ENCODE assay signal across 8 cellular contexts in the genomic region with DNA sequence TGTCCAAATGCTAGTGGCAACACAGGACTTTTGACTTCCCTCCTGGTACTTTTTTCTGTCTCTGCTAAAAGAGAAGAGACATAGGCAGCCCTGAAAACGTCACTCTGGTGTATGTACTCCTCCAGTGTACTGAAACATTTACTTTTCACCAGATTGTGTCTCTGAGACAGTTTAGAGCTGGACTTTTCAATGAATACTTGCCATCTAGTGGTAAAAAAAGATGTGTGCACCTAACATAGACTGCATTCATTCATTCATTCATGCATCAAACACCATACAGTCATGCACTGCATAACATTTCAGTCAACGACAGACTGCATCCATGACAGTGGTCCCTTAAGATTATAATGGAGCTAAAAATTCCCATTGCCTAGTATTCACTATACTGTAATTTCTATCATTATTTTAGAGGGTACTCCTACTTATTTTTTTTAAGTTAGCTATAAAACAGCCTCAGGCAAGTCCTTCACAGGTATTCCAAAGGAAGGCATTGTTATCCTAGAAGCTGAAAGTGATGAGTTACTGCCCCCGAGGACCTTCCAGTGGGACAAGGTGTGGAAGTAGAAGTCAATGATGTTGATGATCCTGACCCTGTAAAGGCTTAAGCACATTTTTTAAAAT.
DNase-seq lines count a peak whose midpoint lies in the region; ATAC-seq and TF ChIP-seq lines count a peak whose summit lies in the region.

No MANE protein-coding gene starts in this region.

- H3K9me3 Mint-ChIP-seq in CD4-positive, alpha-beta memory T cell = peaks cover 0 to 9% (median 6%) of the 10 kb centered on the region in 8 donors

- H3K27me3 ChIP-seq in CD4-positive, alpha-beta memory T cell (ENCODE audit: insufficient read depth, low read length) = no peaks in the 10 kb centered on the region

- H3K4me3 Mint-ChIP-seq in CD4-positive, alpha-beta memory T cell = no peak overlapping the region

- no peak overlapping the region for H3K4me3 ChIP-seq in CD4-positive, alpha-beta memory T cell (ENCODE audit: low read length in 2 of 2)
- H3K4me3 ChIP-seq in coronary artery = no peak overlapping the region
- H3K4me3 ChIP-seq in mucosa of descending colon = no peak overlapping the region

- H3K36me3 Mint-ChIP-seq in CD4-positive, alpha-beta memory T cell = peaks cover 2 to 4% of the 10 kb centered on the region in 2 donors

- no peaks in the 10 kb centered on the region for H3K4me1 ChIP-seq in CD4-positive, alpha-beta memory T cell (ENCODE audit: insufficient read depth, low read length)
- no peaks in the 10 kb centered on the region for H3K4me1 ChIP-seq in mucosa of descending colon (ENCODE audit: low read depth)

- peak overlapping the region in 1 of 7 donors; percentile 10 for H3K27ac Mint-ChIP-seq in CD4-positive, alpha-beta memory T cell

- H3K27ac ChIP-seq in CD4-positive, alpha-beta memory T cell (ENCODE audit: low read depth, low read length) = no peak overlapping the region
- H3K27ac ChIP-seq in coronary artery = no peak overlapping the region

- H3K4me1 Mint-ChIP-seq in CD4-positive, alpha-beta memory T cell = peaks cover 0 to 4% (median 1%) of the 10 kb centered on the region in 4 donors

- no peaks in the 10 kb centered on the region for H3K27me3 Mint-ChIP-seq in CD4-positive, alpha-beta memory T cell

- CTCF ChIA-PET in CD4-positive, alpha-beta memory T cell (lab: Charles Lee; ENCODE audit: partially characterized antibody) = interaction anchor here (0.6 to 7.7 kb wide), 42 partner anchors 8 to 759 kb away, joined by 3 to 140 read pairs (median 4); partner anchors contain the start of gene SPON1

- peaks cover 0 to under 1% of the 10 kb centered on the region in 2 donors for H3K9me3 ChIP-seq in CD4-positive, alpha-beta memory T cell (ENCODE audit: control insufficient read depth in 1 of 2, low read length in 2 of 2)
- peaks cover 6% of the 10 kb centered on the region for H3K9me3 ChIP-seq in mucosa of descending colon

- intact Hi-C loops in CD4-positive, alpha-beta memory T cell (cut with micrococcal nuclease) = loop anchor here (1.0 to 2.0 kb wide), 5 partner anchors 100 to 376 kb away; no protein-coding TSS in a partner anchor
- intact Hi-C loops in mucosa of descending colon (cut with DNase I, micrococcal nuclease) = loop anchor here (5.0 to 10.0 kb wide), 2 partner anchors 191 to 194 kb away; no protein-coding TSS in a partner anchor

- H3K36me3 ChIP-seq in CD4-positive, alpha-beta memory T cell (ENCODE audit: insufficient read depth, low read length) = no peaks in the 10 kb centered on the region
- no peaks in the 10 kb centered on the region for H3K36me3 ChIP-seq in mucosa of descending colon (ENCODE audit: low read depth)

- peak in 4 of 5 donors; percentile 39 to 51 (median 42) for DNase-seq in CD4-positive, alpha-beta memory T cell
- DNase-seq in NCI-H526 treated with DMSO at 0.1 percent for 48 hours (lab: John Stamatoyannopoulos, UW) (peak; percentile 7), coronary artery (ENCODE audit: low spot score) (no peak), mucosa of descending colon (no peak), islet precursor cell (no peak), NCI-H2107 (lab: John Stamatoyannopoulos, UW) (no peak), activated gamma-delta T cell (lab: John Stamatoyannopoulos, UW) (no peak)

- POLR2A ChIA-PET in CD4-positive, alpha-beta memory T cell (lab: Charles Lee; ENCODE audit: partially characterized antibody) = interaction anchor here (0.6 to 1.6 kb wide), 7 partner anchors 185 to 376 kb away, joined by 3 to 10 read pairs (median 7); no protein-coding TSS in a partner anchor

- TF ChIP-seq CTCF in coronary artery (IDR thresholded peaks at IDR 0.05) = peak; percentile 38
- TF ChIP-seq CTCF in mucosa of descending colon (IDR thresholded peaks at IDR 0.05) = peak; percentile 42

- ATAC-seq in GM19395 (IDR thresholded peaks at IDR 0.05; ENCODE audit: unreplicated experiment) (peak; percentile 63), mucosa of descending colon (peak; percentile 82)

Comparison
In these comparisons a context has a peak if more than half of its experiments do, and no peak if none do; other contexts are left out.
1. DNase-seq: peak in CD4-positive, alpha-beta memory T cell (4 of 5) and NCI-H526 treated with DMSO at 0.1 percent for 48 hours (single experiment); none in coronary artery (single experiment), mucosa of descending colon (0 of 3), islet precursor cell (single experiment), NCI-H2107 (single experiment) and activated gamma-delta T cell (single experiment).